24 cellular contexts compared by ENCODE assay signal in genomic region chr5:177604116-177604521, GRCh38. TPM values are rescaled to one million over a fixed set of nuclear protein-coding genes. Genes with fewer than 3 reads are reported as not detected.
DNase-seq lines count a peak whose midpoint lies in the region; ATAC-seq, FAIRE-seq and TF ChIP-seq lines count a peak whose summit lies in the region.
"Had no signal": no experiment of that assay in that cellular context is flagged by ENCODE, and none has a peak within 500 bp of the region (broad histone marks: within the 10 kb centered on the region; RNA-seq: fewer than 3 reads in every experiment).

No MANE protein-coding gene starts in this region.

- peaks cover 12 to 16% of the 10 kb centered on the region in 2 donors for H3K4me1 ChIP-seq in kidney (ENCODE audit: control insufficient read depth in 1 of 2, insufficient read depth in 1 of 2, low read depth in 1 of 2, low read length in 2 of 2)

- H3K36me3 ChIP-seq in kidney (ENCODE audit: control insufficient read depth in 1 of 2, insufficient read depth in 2 of 2, low read length in 2 of 2) = no peaks in the 10 kb centered on the region

- H3K27ac Mint-ChIP-seq in Calu3 (ENCODE audit: unreplicated experiment) = peak overlapping the region; percentile 50
- H3K27ac Mint-ChIP-seq in stimulated activated effector memory CD8-positive, alpha-beta T cell treated with anti-CD3 and anti-CD28 coated beads, Interleukin-12 subunit alpha, Interleukin-12 subunit beta, amount 100 ng/mL, for 72 hours = peak overlapping the region; percentile 68

- H3K9ac ChIP-seq in kidney (ENCODE audit: low read length in 2 of 2) = no peak overlapping the region

- no peaks in the 10 kb centered on the region for H3K27me3 Mint-ChIP-seq in Calu3 (ENCODE audit: unreplicated experiment)

- H3K4me3 ChIP-seq in kidney (ENCODE audit: low read length in 2 of 2) = no peak overlapping the region
- H3K4me3 ChIP-seq: BLaER1, GM12878, MG63, SK-N-MC had no signal

- intact Hi-C loops in Calu3 (cut with micrococcal nuclease; ENCODE audit: unreplicated experiment) = no loop called here
- intact Hi-C loops in kidney (cut with DNase I) = no loop called here
- intact Hi-C loops in Right ventricle myocardium inferior (cut with DNase I) = no loop called here

- no TSS peak for BruUV-seq in Calu3 (replicated peaks; lab: Mats Ljungman, UMichigan)

- H3K4me3 Mint-ChIP-seq in Calu3 (ENCODE audit: low read depth, unreplicated experiment) = peak overlapping the region; percentile 57
- no peak overlapping the region for H3K4me3 Mint-ChIP-seq in stimulated activated effector memory CD8-positive, alpha-beta T cell treated with anti-CD3 and anti-CD28 coated beads, Interleukin-12 subunit alpha, Interleukin-12 subunit beta, amount 100 ng/mL, for 72 hours

- no peak overlapping the region for H3K27ac ChIP-seq in kidney (ENCODE audit: low read depth in 2 of 2, low read length in 2 of 2)
- H3K27ac ChIP-seq: BLaER1, SK-N-MC had no signal

- H3K9me3 ChIP-seq in kidney (ENCODE audit: control insufficient read depth in 1 of 2, low read length in 2 of 2) = no peaks in the 10 kb centered on the region
- H3K9me3 ChIP-seq: BLaER1, MG63 had no signal

- DNase-seq in Calu3 (peak; percentile 70), LoVo (ENCODE audit: low spot score) (peak; percentile 48), kidney (peak; percentile 70), Right ventricle myocardium inferior (ENCODE audit: missing footprints) (no peak)
- DNase-seq in stimulated activated effector memory CD8-positive, alpha-beta T cell treated with anti-CD3 and anti-CD28 coated beads, Interleukin-12 subunit alpha, Interleukin-12 subunit beta, amount 100 ng/mL, for 72 hours (ENCODE audit: low spot score in 2 of 2) = no peak
- no peak for DNase-seq in activated CD4-positive, alpha-beta T cell treated with anti-CD3 and anti-CD28 coated beads for 1 hour
- DNase-seq: CD4-positive, CD25-positive, alpha-beta regulatory T cell; DMS53; GDM1; HCEC 1CT; MG63; NCI-H1105 treated with DMSO at 0.1 percent for 48 hours; NCI-H146; NCI-H1930; NCI-H446 treated with DMSO at 0.1 percent for 48 hours; NCI-H69; RPMI8226; SIG-M5 had no signal

- peaks cover 44% of the 10 kb centered on the region for H3K36me3 Mint-ChIP-seq in Calu3 (ENCODE audit: insufficient read depth, unreplicated experiment)
- peaks cover 30% of the 10 kb centered on the region for H3K36me3 Mint-ChIP-seq in stimulated activated effector memory CD8-positive, alpha-beta T cell treated with anti-CD3 and anti-CD28 coated beads, Interleukin-12 subunit alpha, Interleukin-12 subunit beta, amount 100 ng/mL, for 72 hours

- ATAC-seq in stimulated activated effector memory CD8-positive, alpha-beta T cell treated with anti-CD3 and anti-CD28 coated beads, Interleukin-12 subunit alpha, Interleukin-12 subunit beta, amount 100 ng/mL, for 72 hours = no peak
- ATAC-seq in HG02973 (IDR thresholded peaks at IDR 0.05; ENCODE audit: unreplicated experiment) (no peak), Right ventricle myocardium inferior (no peak)
- ATAC-seq: GM12878 had no signal

- peaks cover 18% of the 10 kb centered on the region for H3K4me1 Mint-ChIP-seq in Calu3 (ENCODE audit: low read depth, unreplicated experiment)
- H3K4me1 Mint-ChIP-seq in stimulated activated effector memory CD8-positive, alpha-beta T cell treated with anti-CD3 and anti-CD28 coated beads, Interleukin-12 subunit alpha, Interleukin-12 subunit beta, amount 100 ng/mL, for 72 hours = peaks cover 49% of the 10 kb centered on the region

- H3K9me3 Mint-ChIP-seq in Calu3 (ENCODE audit: low read depth, unreplicated experiment) = no peaks in the 10 kb centered on the region
- H3K9me3 Mint-ChIP-seq in stimulated activated effector memory CD8-positive, alpha-beta T cell treated with anti-CD3 and anti-CD28 coated beads, Interleukin-12 subunit alpha, Interleukin-12 subunit beta, amount 100 ng/mL, for 72 hours = no peaks in the 10 kb centered on the region
- H3K9me3 Mint-ChIP-seq: CD4-positive, CD25-positive, alpha-beta regulatory T cell had no signal

- no peak for TF ChIP-seq CTCF in Calu3 (IDR thresholded peaks at IDR 0.05; ENCODE audit: unreplicated experiment)
- TF ChIP-seq CTCF in kidney (IDR thresholded peaks at IDR 0.05; ENCODE audit: borderline replicate concordance, extremely low read depth, insufficient read depth) = no peak

- no peak for FAIRE-seq in kidney (lab: Jason Lieb, UNC)
- FAIRE-seq: A204.1, GM12878, H1 had no signal

- CTCF ChIA-PET in Calu3 (lab: Charles Lee) = no interaction called here

RNA-seq across cellular contexts. Expression of gene B4GALT7, which starts 4.2 kb away (rescaled TPM):
- total RNA-seq in Calu3 (2022) = 48.8 and 55.7 TPM in 2 replicates
- total RNA-seq in kidney = 30.7 TPM
- 42.6 TPM for polyA plus RNA-seq in kidney (ENCODE audit: insufficient read depth, low read depth, low replicate concordance)
- total RNA-seq in Right ventricle myocardium inferior = 13.2 TPM

RNA-seq across cellular contexts. Expression of gene TMED9, which starts 12.1 kb away (rescaled TPM):
- total RNA-seq in Calu3 (2022) (275 and 294 TPM in 2 replicates), kidney (168 TPM), Right ventricle myocardium inferior (75.3 TPM)
- polyA plus RNA-seq in kidney (ENCODE audit: insufficient read depth, low read depth, low replicate concordance) = 214 TPM

RNA-seq across cellular contexts. Expression of gene FAM193B, which starts 49.8 kb away (rescaled TPM):
- 92.0 and 97.0 TPM in 2 replicates for total RNA-seq in Calu3 (2022)
- total RNA-seq in kidney = 77.8 TPM
- polyA plus RNA-seq in kidney (ENCODE audit: insufficient read depth, low read depth, low replicate concordance) = 61.0 TPM
- total RNA-seq in Right ventricle myocardium inferior = 29.5 TPM

Comparison
In these comparisons a context has a peak if more than half of its experiments do, and no peak if none do; other contexts are left out.
1. DNase-seq: peak in Calu3 (single experiment), LoVo (single experiment) and kidney (single experiment); none in stimulated activated effector memory CD8-positive, alpha-beta T cell treated with anti-CD3 and anti-CD28 coated beads, Interleukin-12 subunit alpha, Interleukin-12 subunit beta, amount 100 ng/mL, for 72 hours (0 of 2), activated CD4-positive, alpha-beta T cell treated with anti-CD3 and anti-CD28 coated beads for 1 hour (single experiment) and Right ventricle myocardium inferior (single experiment).